8 cellular contexts compared by ENCODE assay signal in genomic region chr10:111234903-111235302, GRCh38.
"Had no signal": no experiment of that assay in that cellular context is flagged by ENCODE, and none has a peak within 500 bp of the region (broad histone marks: within the 10 kb centered on the region; RNA-seq: fewer than 3 reads in every experiment).

No MANE protein-coding gene starts in this region.

- FAIRE-seq: G401.6, GM12878, GM12891, GM12892, GM18507, GM19239 had no signal

- ATAC-seq: GM12878 had no signal

- H3K4me3 ChIP-seq: GM12878 had no signal

- DNase-seq: GDM1, GF-D8 had no signal
